1 cellular context compared by ENCODE assay signal in the genomic region with DNA sequence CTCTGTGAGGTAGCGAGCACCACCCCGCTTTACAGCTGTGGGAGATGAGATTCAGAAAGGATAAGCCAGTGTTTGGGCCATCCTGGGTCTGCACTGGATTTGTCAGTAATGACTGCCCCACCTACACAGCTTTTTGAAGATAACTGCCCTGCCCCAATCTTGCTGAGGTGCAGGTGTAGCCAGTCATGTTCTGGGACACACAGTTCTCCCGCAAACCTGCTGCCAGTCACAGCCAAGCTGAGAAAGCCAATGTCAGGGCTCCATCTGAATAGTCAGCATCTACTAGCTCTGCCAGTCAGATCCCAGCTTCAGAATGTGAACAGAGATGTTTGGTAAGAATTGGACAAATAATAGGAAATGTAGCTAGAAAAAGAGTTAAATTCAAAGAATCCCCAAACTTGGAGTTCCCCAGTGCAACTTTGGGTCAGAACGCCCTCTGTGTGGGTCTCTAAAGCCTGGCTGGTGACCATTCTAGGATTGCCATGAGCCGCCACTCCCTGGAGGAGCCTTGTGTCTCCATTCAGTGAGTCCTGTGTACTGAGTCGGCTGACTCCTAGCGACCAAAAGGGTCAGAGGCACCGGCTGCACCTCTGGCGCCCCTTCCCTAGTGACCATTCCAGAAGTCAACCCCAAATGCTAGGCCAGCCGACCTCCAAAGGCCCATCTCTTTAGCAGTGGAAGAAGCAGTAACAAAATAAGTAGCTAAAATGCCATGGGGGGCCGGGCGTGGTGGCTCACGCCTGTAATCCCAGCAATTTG.
TF ChIP-seq lines count a peak whose summit lies in the region.

No MANE protein-coding gene starts in this region.

TF ChIP-seq in IMR-90, 13 proteins besides CTCF, POLR2A, EP300 and RAD21:
- TF ChIP-seq MXI1 (IDR thresholded peaks at IDR 0.05; ENCODE audit: borderline replicate concordance, low read depth, low read length) (no peak), USF2 (IDR thresholded peaks at IDR 0.05; ENCODE audit: low read depth, low read length) (no peak), FOS (IDR thresholded peaks at IDR 0.05; ENCODE audit: low read depth, low read length) (no peak), RCOR1 (IDR thresholded peaks at IDR 0.05; ENCODE audit: insufficient replicate concordance, low read length) (no peak), CHD1 (IDR thresholded peaks at IDR 0.05; ENCODE audit: low read depth, low read length) (no peak), NFE2L2 (IDR thresholded peaks at IDR 0.05; ENCODE audit: low read depth, low read length) (no peak), BHLHE40 (IDR thresholded peaks at IDR 0.05; ENCODE audit: low read depth, low read length) (no peak), MAZ (IDR thresholded peaks at IDR 0.05; ENCODE audit: borderline replicate concordance, low read depth, low read length) (no peak), SMC3 (IDR thresholded peaks at IDR 0.05; ENCODE audit: low read depth, low read length) (no peak), RFX5 (IDR thresholded peaks at IDR 0.05; ENCODE audit: low read depth, low read length) (no peak), MAFK (IDR thresholded peaks at IDR 0.05; ENCODE audit: low read depth, low read length) (no peak)
- TF ChIP-seq, protein P1, sequence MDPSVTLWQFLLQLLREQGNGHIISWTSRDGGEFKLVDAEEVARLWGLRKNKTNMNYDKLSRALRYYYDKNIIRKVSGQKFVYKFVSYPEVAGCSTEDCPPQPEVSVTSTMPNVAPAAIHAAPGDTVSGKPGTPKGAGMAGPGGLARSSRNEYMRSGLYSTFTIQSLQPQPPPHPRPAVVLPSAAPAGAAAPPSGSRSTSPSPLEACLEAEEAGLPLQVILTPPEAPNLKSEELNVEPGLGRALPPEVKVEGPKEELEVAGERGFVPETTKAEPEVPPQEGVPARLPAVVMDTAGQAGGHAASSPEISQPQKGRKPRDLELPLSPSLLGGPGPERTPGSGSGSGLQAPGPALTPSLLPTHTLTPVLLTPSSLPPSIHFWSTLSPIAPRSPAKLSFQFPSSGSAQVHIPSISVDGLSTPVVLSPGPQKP (IDR thresholded peaks at IDR 0.05; ENCODE audit: borderline replicate concordance, low read depth, low read length): no peak
